7 cellular contexts compared by ENCODE assay signal in genomic region chr1:86913399-86913895, GRCh38.
DNase-seq lines count a peak whose midpoint lies in the region; ATAC-seq, FAIRE-seq and TF ChIP-seq lines count a peak whose summit lies in the region.

No MANE protein-coding gene starts in this region.

- CTCF ChIA-PET in GM10248 (lab: Yijun Ruan, JAX), result interaction anchor here (1.8 to 3.3 kb wide), 3 partner anchors 12 to 170 kb away, joined by 4 to 25 read pairs (median 16); no protein-coding TSS in a partner anchor

- POLR2A ChIA-PET in GM10248 (lab: Yijun Ruan, JAX), result interaction anchor here (1.5 kb wide), 1 partner anchor 145 kb away, joined by 7 read pairs; no protein-coding TSS in a partner anchor

- FAIRE-seq in RCC 7860 (lab: Jason Lieb, UNC), result peak; percentile 40

- DNase-seq in GM10248 (ENCODE audit: extremely low spot score) (peak; percentile 40), RCC 7860 (ENCODE audit: low spot score) (no peak), kidney glomerular epithelial cell (lab: John Stamatoyannopoulos, UW) (peak; percentile 54), NCI-H187 treated with DMSO at 0.1 percent for 48 hours (lab: John Stamatoyannopoulos, UW) (no peak)
- DNase-seq in stimulated activated CD8-positive, alpha-beta memory T cell treated with anti-CD3 and anti-CD28 coated beads, Interleukin-4, amount 100 ng/mL, for 1 hour (ENCODE audit: low read depth in 2 of 2, low spot score in 1 of 2), result peak; percentile 2 to 4

- ATAC-seq in HG02973 (IDR thresholded peaks at IDR 0.05; ENCODE audit: unreplicated experiment), result peak; percentile 15

- H3K27ac ChIP-seq in angular gyrus (ENCODE audit: low read depth, low read length), result peak overlapping the region; percentile 93

- no peak for TF ChIP-seq CTCF in GM10248 (IDR thresholded peaks at IDR 0.05; ENCODE audit: control extremely low read depth, extremely low read depth, low read depth, missing control alignments)

Comparison
In these comparisons a context has a peak if more than half of its experiments do, and no peak if none do; other contexts are left out.
1. DNase-seq: peak in GM10248 (single experiment), kidney glomerular epithelial cell (single experiment) and stimulated activated CD8-positive, alpha-beta memory T cell treated with anti-CD3 and anti-CD28 coated beads, Interleukin-4, amount 100 ng/mL, for 1 hour (2 of 2); none in RCC 7860 (single experiment) and NCI-H187 treated with DMSO at 0.1 percent for 48 hours (single experiment).